Comparison of ENCODE assay signal across 8 cellular contexts in genomic region chr14:68682166-68683103, GRCh38.
DNase-seq lines count a peak whose midpoint lies in the region; ATAC-seq, FAIRE-seq and TF ChIP-seq lines count a peak whose summit lies in the region.

No MANE protein-coding gene starts in this region.

- WGBS in A549 (ENCODE audit: missing lambda C conversion rate) = 35% methylated on average over 15 of the region's 15 CpGs

- TF ChIP-seq POLR2A in A549 (IDR thresholded peaks at IDR 0.05; ENCODE audit: low read length) (no peak), vagina (IDR thresholded peaks at IDR 0.05) (no peak)

- TF ChIP-seq RAD21 in A549 (conservative IDR thresholded peaks at IDR 0.05 in 1 of 2, IDR thresholded peaks at IDR 0.05 in 1 of 2) = peak; percentile 17 to 52

- H3K27me3 Mint-ChIP-seq in effector memory CD8-positive, alpha-beta T cell = no peaks in the 10 kb centered on the region

- peak overlapping the region; percentile 64 for H3K4me2 ChIP-seq in A549

- no peaks in the 10 kb centered on the region for H3K9me3 Mint-ChIP-seq in effector memory CD8-positive, alpha-beta T cell

- TF ChIP-seq CTCF in A549 (IDR thresholded peaks at IDR 0.05) (no peak), vagina (IDR thresholded peaks at IDR 0.05) (no peak)

- H3K27ac Mint-ChIP-seq in effector memory CD8-positive, alpha-beta T cell = peak overlapping the region; percentile 96 to 97

- H3K9me3 ChIP-seq in A549 (peaks cover 13% of the 10 kb centered on the region; the same call in 2 of the 3 replicates), muscle layer of colon (ENCODE audit: low read length) (no peaks in the 10 kb centered on the region), vagina (no peaks in the 10 kb centered on the region)

- H3K27me3 ChIP-seq in muscle layer of colon (ENCODE audit: control insufficient read depth in 1 of 2, insufficient read depth in 2 of 2, low read length in 2 of 2) (no peaks in the 10 kb centered on the region), vagina (no peaks in the 10 kb centered on the region)

- peak; percentile 75 for ATAC-seq in A549
- no peak for ATAC-seq in effector memory CD8-positive, alpha-beta T cell (replicated peaks)
- no peak for ATAC-seq in GM21717 (IDR thresholded peaks at IDR 0.05; ENCODE audit: unreplicated experiment)

- H3K4me1 ChIP-seq in A549 = peaks cover 46% of the 10 kb centered on the region
- H3K4me1 ChIP-seq in muscle layer of colon (ENCODE audit: insufficient read depth, low read length) = peaks cover 45% of the 10 kb centered on the region
- H3K4me1 ChIP-seq in vagina = peaks cover 57% of the 10 kb centered on the region

- H3K4me1 Mint-ChIP-seq in effector memory CD8-positive, alpha-beta T cell (ENCODE audit: low read depth in 2 of 2) = peaks cover 38 to 41% of the 10 kb centered on the region in 2 donors

- peak; percentile 78 to 79 for DNase-seq in A549 (ENCODE audit: low read depth in 1 of 2, low spot score in 1 of 2)
- peak; percentile 99 for DNase-seq in HTR-8/SVneo (ENCODE audit: insufficient read length, low spot score)
- peak; percentile 65 for DNase-seq in UCSD-AML1 (lab: John Stamatoyannopoulos, UW; ENCODE audit: unreplicated experiment)
- DNase-seq in effector memory CD8-positive, alpha-beta T cell = no peak
- no peak for DNase-seq in vagina (ENCODE audit: extremely low spot score in 2 of 2)
- DNase-seq in DMS53 treated with DMSO at 0.1 percent for 48 hours (lab: John Stamatoyannopoulos, UW; ENCODE audit: unreplicated experiment) = no peak

- CTCF ChIA-PET in A549 (lab: Yijun Ruan, JAX) = interaction anchor here (0.7 to 3.0 kb wide), 6 partner anchors 9 to 748 kb away, joined by 3 to 10 read pairs (median 5); no protein-coding TSS in a partner anchor

- H3K4me3 ChIP-seq in A549 (no peak overlapping the region), muscle layer of colon (ENCODE audit: low read depth in 1 of 2, low read length in 2 of 2) (no peak overlapping the region), vagina (peak overlapping the region in 1 of 2 donors; percentile 21)

- FAIRE-seq in A549 (lab: Jason Lieb, UNC) (no peak), HTR-8/SVneo (lab: Jason Lieb, UNC) (peak; percentile 40)

- H3K36me3 Mint-ChIP-seq in effector memory CD8-positive, alpha-beta T cell (ENCODE audit: insufficient read depth) = peaks cover 18% of the 10 kb centered on the region

- H3K36me3 ChIP-seq in muscle layer of colon (ENCODE audit: insufficient read depth, low read length) (no peaks in the 10 kb centered on the region), vagina (no peaks in the 10 kb centered on the region)

- no peak overlapping the region for H3K9ac ChIP-seq in muscle layer of colon (ENCODE audit: low read length)

- H3K27ac ChIP-seq in A549 = peak overlapping the region; percentile 86 to 94
- H3K27ac ChIP-seq in muscle layer of colon (ENCODE audit: low read depth, low read length) = peak overlapping the region; percentile 37
- peak overlapping the region; percentile 85 for H3K27ac ChIP-seq in vagina

- intact Hi-C loops in vagina (cut with DNase I) = loop anchor here (5.0 kb wide), 1 partner anchor 110 kb away; the partner anchor contains the start of gene ZFP36L1

- peak; percentile 35 to 74; a peak in 3 of 5 replicates for TF ChIP-seq EP300 in A549 (IDR thresholded peaks at IDR 0.05)

- peak overlapping the region; percentile 48 to 68 for H3K4me3 Mint-ChIP-seq in effector memory CD8-positive, alpha-beta T cell

- POLR2A ChIA-PET in A549 (lab: Yijun Ruan, JAX) = interaction anchor here (0.6 to 1.7 kb wide), 16 partner anchors 12 to 996 kb away, joined by 3 to 16 read pairs (median 4); partner anchors contain the start of gene ZFP36L1

TF ChIP-seq in A549, 52 proteins besides CTCF, POLR2A, EP300 and RAD21:
- peak; percentile 51 for TF ChIP-seq MAFK (IDR thresholded peaks at IDR 0.05; ENCODE audit: partially characterized antibody)
- TF ChIP-seq JUN (IDR thresholded peaks at IDR 0.05) = peak; percentile 51 to 77; a peak in 3 of 5 replicates
- no peak for TF ChIP-seq BHLHE40 (IDR thresholded peaks at IDR 0.05; ENCODE audit: low read depth, low read length)
- no peak for TF ChIP-seq FOSB (CRISPR knock-in tag; IDR thresholded peaks at IDR 0.05)
- TF ChIP-seq SMC3 (IDR thresholded peaks at IDR 0.05) = peak; percentile 44; the same call in 2 of the 3 replicates
- peak; percentile 63; the same call in 1 of the 2 replicates for TF ChIP-seq GATA3 (IDR thresholded peaks at IDR 0.05; ENCODE audit: borderline replicate concordance)
- peak; percentile 80 for TF ChIP-seq JUNB (IDR thresholded peaks at IDR 0.05)
- TF ChIP-seq FOSL2 (IDR thresholded peaks at IDR 0.05) = peak; percentile 65
- peak; percentile 64 for TF ChIP-seq FOSL2 (CRISPR knock-in tag; IDR thresholded peaks at IDR 0.05)
- TF ChIP-seq ESRRA (IDR thresholded peaks at IDR 0.05; ENCODE audit: borderline replicate concordance, low read length) = no peak
- no peak for TF ChIP-seq ELK1 (IDR thresholded peaks at IDR 0.05; ENCODE audit: low read depth, low read length)
- TF ChIP-seq CHD2 (IDR thresholded peaks at IDR 0.05; ENCODE audit: low read length, partially characterized antibody) = peak; percentile 35
- TF ChIP-seq CEBPB (IDR thresholded peaks at IDR 0.05) = peak; percentile 39 to 79; a peak in 3 of 4 replicates

Comparison
In these comparisons a context has a peak if more than half of its experiments do, and no peak if none do; other contexts are left out.
1. ATAC-seq: peak in A549 (2 of 2); none in effector memory CD8-positive, alpha-beta T cell (single experiment) and GM21717 (single experiment).
2. DNase-seq: peak in A549 (2 of 2), HTR-8/SVneo (single experiment) and UCSD-AML1 (single experiment); none in effector memory CD8-positive, alpha-beta T cell (0 of 3), vagina (0 of 2) and DMS53 treated with DMSO at 0.1 percent for 48 hours (single experiment).
3. H3K27ac ChIP-seq: peak in every context shown above with its lines; median percentile 90 in A549; 85 in vagina; 37 in muscle layer of colon.